ENCODE assay signal across 25 cellular contexts in genomic region chr21:41397416-41397815, GRCh38. TPM values are rescaled to one million over a fixed set of nuclear protein-coding genes. Genes with fewer than 3 reads are reported as not detected.
DNase-seq lines count a peak whose midpoint lies in the region; ATAC-seq and TF ChIP-seq lines count a peak whose summit lies in the region.
"Had no signal": no experiment of that assay in that cellular context is flagged by ENCODE, and none has a peak within 500 bp of the region (broad histone marks: within the 10 kb centered on the region; RNA-seq: fewer than 3 reads in every experiment).

No MANE protein-coding gene starts in this region.

- H3K9me3 Mint-ChIP-seq in activated T-helper 1 cell treated with anti-CD3 and anti-CD28 coated beads, Interleukin-12 subunit alpha, Interleukin-12 subunit beta, Interleukin-2, Interleukin-4 antibody, amounts not matched to agents 30 ng/mL and 10 ng/mL and 1 ng/mL, durations not matched to agents 14 hours and 24 hours and 36 hours = no peaks in the 10 kb centered on the region
- H3K9me3 Mint-ChIP-seq: activated T-helper 2 cell treated with anti-CD3 and anti-CD28 coated beads, Interferon-gamma antibody, Interleukin-2, Interleukin-4, amounts not matched to agents 10 μg/mL and 5 μg/mL and 100 μg/mL, durations not matched to agents 14 hours and 24 hours and 36 hours; CD4-positive, alpha-beta T cell; mesothelial cell of epicardium; nephron had no signal

- dilution Hi-C loops in mammary epithelial cell (cut with HindIII; ENCODE audit: low sequenced_read_pairs) = no loop called here

- H3K36me3 ChIP-seq in breast epithelium (no peaks in the 10 kb centered on the region), mammary epithelial cell (ENCODE audit: insufficient read depth, low read length) (no peaks in the 10 kb centered on the region), lower lobe of right lung (peaks cover 31% of the 10 kb centered on the region)
- H3K36me3 ChIP-seq: brain microvascular endothelial cell had no signal

- peaks cover 19% of the 10 kb centered on the region for H3K4me1 Mint-ChIP-seq in T-helper 17 cell
- no peaks in the 10 kb centered on the region for H3K4me1 Mint-ChIP-seq in activated T-helper 1 cell treated with anti-CD3 and anti-CD28 coated beads, Interleukin-12 subunit alpha, Interleukin-12 subunit beta, Interleukin-2, Interleukin-4 antibody, amounts not matched to agents 30 ng/mL and 10 ng/mL and 1 ng/mL, durations not matched to agents 14 hours and 24 hours and 36 hours (ENCODE audit: low read depth)
- H3K4me1 Mint-ChIP-seq: mesothelial cell of epicardium had no signal

- H3K9me3 ChIP-seq in breast epithelium (no peaks in the 10 kb centered on the region), mammary epithelial cell (replicated peaks; ENCODE audit: insufficient read depth, low read length) (no peaks in the 10 kb centered on the region), T-helper 17 cell (ENCODE audit: control insufficient read depth, low read length, poor library complexity, severe bottlenecking) (no peaks in the 10 kb centered on the region), lower lobe of right lung (no peaks in the 10 kb centered on the region)

- WGBS in mammary epithelial cell (ENCODE audit: low coverage, missing lambda C conversion rate) = 81% methylated on average over 5 of the region's 7 CpGs

- H3K4me3 Mint-ChIP-seq in T-helper 17 cell = peak overlapping the region; percentile 21
- H3K4me3 Mint-ChIP-seq in activated T-helper 1 cell treated with anti-CD3 and anti-CD28 coated beads, Interleukin-12 subunit alpha, Interleukin-12 subunit beta, Interleukin-2, Interleukin-4 antibody, amounts not matched to agents 30 ng/mL and 10 ng/mL and 1 ng/mL, durations not matched to agents 14 hours and 24 hours and 36 hours = no peak overlapping the region
- H3K4me3 Mint-ChIP-seq: CD4-positive, alpha-beta T cell; mesothelial cell of epicardium; nephron had no signal

- no TSS peak for BruUV-seq in mammary epithelial cell (replicated peaks; lab: Mats Ljungman, UMichigan)

- H2AFZ ChIP-seq in mammary epithelial cell (ENCODE audit: low read depth, low read length) = no peak overlapping the region

- no peak overlapping the region for H3K4me3 ChIP-seq in breast epithelium
- H3K4me3 ChIP-seq in mammary epithelial cell (replicated peaks in 1 of 3; ENCODE audit: insufficient read depth in 1 of 3, low read depth in 2 of 3, low read length in 3 of 3) = no peak overlapping the region
- no peak overlapping the region for H3K4me3 ChIP-seq in lower lobe of right lung

- no peak for DNase-seq in breast epithelium (ENCODE audit: low spot score in 2 of 2)
- no peak for DNase-seq in mammary epithelial cell
- no peak for DNase-seq in T-helper 17 cell
- no peak for DNase-seq in lower lobe of right lung
- no peak for DNase-seq in activated CD4-positive, alpha-beta T cell treated with anti-CD3 and anti-CD28 coated beads for 1 hour
- DNase-seq in H4 (ENCODE audit: low spot score) = no peak
- no peak for DNase-seq in effector CD8-positive, alpha-beta T cell (lab: John Stamatoyannopoulos, UW)
- DNase-seq in activated T-helper 1 cell treated with anti-CD3 and anti-CD28 coated beads, Interleukin-12 subunit alpha, Interleukin-12 subunit beta, Interleukin-2, Interleukin-4 antibody, amounts not matched to agents 30 ng/mL and 10 ng/mL and 1 ng/mL, durations not matched to agents 14 hours and 24 hours and 36 hours (ENCODE audit: low spot score) = no peak
- DNase-seq: activated CD4-positive, CD25-positive, alpha-beta regulatory T cell treated with anti-CD3 and anti-CD28 coated beads, Interleukin-2, amount 50 U/mL, for 72 hours; brain microvascular endothelial cell; cortex of kidney; DMS153; kidney glomerular epithelial cell; NCI-H2029 treated with DMSO at 0.1 percent for 48 hours; NCI-H446; SHP77; stimulated activated CD4-positive, alpha-beta T cell treated with anti-CD3 and anti-CD28 coated beads, Interleukin-15, amount 100 ng/mL, for 24 hours; stimulated activated CD8-positive, alpha-beta memory T cell treated with anti-CD3 and anti-CD28 coated beads, Interleukin-4, amount 100 ng/mL, for 48 hours; SW 1271 had no signal

- H3K27ac Mint-ChIP-seq in T-helper 17 cell = peak overlapping the region; percentile 49
- H3K27ac Mint-ChIP-seq in activated T-helper 1 cell treated with anti-CD3 and anti-CD28 coated beads, Interleukin-12 subunit alpha, Interleukin-12 subunit beta, Interleukin-2, Interleukin-4 antibody, amounts not matched to agents 30 ng/mL and 10 ng/mL and 1 ng/mL, durations not matched to agents 14 hours and 24 hours and 36 hours = no peak overlapping the region
- H3K27ac Mint-ChIP-seq: activated T-helper 2 cell treated with anti-CD3 and anti-CD28 coated beads, Interferon-gamma antibody, Interleukin-2, Interleukin-4, amounts not matched to agents 10 μg/mL and 5 μg/mL and 100 μg/mL, durations not matched to agents 14 hours and 24 hours and 36 hours; mesothelial cell of epicardium had no signal

- no peak overlapping the region for H3K4me2 ChIP-seq in mammary epithelial cell (ENCODE audit: insufficient read depth, low read depth, low read length)
- H3K4me2 ChIP-seq: KMS-11 had no signal

- in situ Hi-C loops in mammary epithelial cell (cut with MboI; ENCODE audit: low sequenced_read_pairs in 2 of 2) = no loop called here

- no peaks in the 10 kb centered on the region for H3K27me3 ChIP-seq in breast epithelium
- H3K27me3 ChIP-seq in mammary epithelial cell (ENCODE audit: insufficient read depth, low read length) = no peaks in the 10 kb centered on the region
- no peaks in the 10 kb centered on the region for H3K27me3 ChIP-seq in lower lobe of right lung (ENCODE audit: low read depth)
- H3K27me3 ChIP-seq: brain microvascular endothelial cell had no signal

- intact Hi-C loops in breast epithelium (cut with DNase I; ENCODE audit: low total_unique reads) = no loop called here
- intact Hi-C loops in mammary epithelial cell (cut with micrococcal nuclease) = no loop called here
- intact Hi-C loops in lower lobe of right lung (cut with DNase I) = no loop called here
- intact Hi-C loops in activated T-helper 1 cell treated with anti-CD3 and anti-CD28 coated beads, Interleukin-12 subunit alpha, Interleukin-12 subunit beta, Interleukin-2, Interleukin-4 antibody, amounts not matched to agents 30 ng/mL and 10 ng/mL and 1 ng/mL, durations not matched to agents 14 hours and 24 hours and 36 hours (cut with micrococcal nuclease) = no loop called here

- H3K27ac ChIP-seq in breast epithelium (peak overlapping the region; percentile 53 to 81), mammary epithelial cell (ENCODE audit: insufficient read depth, low read depth, low read length) (no peak overlapping the region), lower lobe of right lung (peak overlapping the region; percentile 49)
- H3K27ac ChIP-seq: brain microvascular endothelial cell, KMS-11 had no signal

- CTCF ChIA-PET in mammary epithelial cell (lab: Charles Lee; ENCODE audit: low non-redundant PET) = no interaction called here

- no peak for ATAC-seq in T-helper 17 cell
- peak; percentile 37 to 46 for ATAC-seq in lower lobe of right lung
- ATAC-seq: HCT116 had no signal

- H3K79me2 ChIP-seq in mammary epithelial cell (ENCODE audit: insufficient read depth, low read length) = no peaks in the 10 kb centered on the region

- no peak for TF ChIP-seq POLR2A in breast epithelium (IDR thresholded peaks at IDR 0.05)

- H3K27me3 Mint-ChIP-seq in T-helper 17 cell = no peaks in the 10 kb centered on the region
- no peaks in the 10 kb centered on the region for H3K27me3 Mint-ChIP-seq in activated T-helper 1 cell treated with anti-CD3 and anti-CD28 coated beads, Interleukin-12 subunit alpha, Interleukin-12 subunit beta, Interleukin-2, Interleukin-4 antibody, amounts not matched to agents 30 ng/mL and 10 ng/mL and 1 ng/mL, durations not matched to agents 14 hours and 24 hours and 36 hours (ENCODE audit: insufficient read depth)
- H3K27me3 Mint-ChIP-seq: CD4-positive, alpha-beta T cell had no signal

- no peaks in the 10 kb centered on the region for H4K20me1 ChIP-seq in mammary epithelial cell (ENCODE audit: insufficient read depth, low read length)

- H3K9ac ChIP-seq in mammary epithelial cell (ENCODE audit: insufficient read depth, low read length) = no peak overlapping the region
- H3K9ac ChIP-seq: KMS-11 had no signal

- H3K36me3 Mint-ChIP-seq in T-helper 17 cell (ENCODE audit: low read depth) = peaks cover 30% of the 10 kb centered on the region
- peaks cover 54% of the 10 kb centered on the region for H3K36me3 Mint-ChIP-seq in activated T-helper 1 cell treated with anti-CD3 and anti-CD28 coated beads, Interleukin-12 subunit alpha, Interleukin-12 subunit beta, Interleukin-2, Interleukin-4 antibody, amounts not matched to agents 30 ng/mL and 10 ng/mL and 1 ng/mL, durations not matched to agents 14 hours and 24 hours and 36 hours (ENCODE audit: low read depth)
- H3K36me3 Mint-ChIP-seq: mesothelial cell of epicardium had no signal

- H3K4me1 ChIP-seq in breast epithelium (no peaks in the 10 kb centered on the region), mammary epithelial cell (ENCODE audit: insufficient read depth, low read length) (no peaks in the 10 kb centered on the region), lower lobe of right lung (peaks cover 20% of the 10 kb centered on the region)

- TF ChIP-seq CTCF in breast epithelium (IDR thresholded peaks at IDR 0.05) (no peak), mammary epithelial cell (conservative IDR thresholded peaks at IDR 0.05 in 1 of 2, IDR thresholded peaks at IDR 0.05 in 1 of 2; ENCODE audit: extremely low read depth in 1 of 2, insufficient read depth in 1 of 2, low read depth in 1 of 2, low read length in 2 of 2) (no peak), lower lobe of right lung (IDR thresholded peaks at IDR 0.05) (no peak)

RNA-seq across cellular contexts. Expression of gene MX1, which starts 28.6 kb away (rescaled TPM):
- total RNA-seq in breast epithelium = 10 to 100 TPM; 13.4 to 23.1 (median 21.8) TPM
- total RNA-seq in mammary epithelial cell = 10 to 100 TPM in 1 of 2 donors, 1 to 10 TPM in 1; 5.3 to 10.8 TPM
- 1.1 TPM for polyA plus RNA-seq in mammary epithelial cell
- 4.4 TPM for polyA minus RNA-seq in mammary epithelial cell
- 10 to 100 TPM; 58.6 to 75.9 TPM for total RNA-seq in T-helper 17 cell
- 211 TPM for total RNA-seq in lower lobe of right lung
- 38.8 and 39.6 TPM in 2 replicates for total RNA-seq in H4 (2014; rRNA removed; shearing (Covaris generic))
- total RNA-seq in activated T-helper 1 cell treated with anti-CD3 and anti-CD28 coated beads, Interleukin-12 subunit alpha, Interleukin-12 subunit beta, Interleukin-2, Interleukin-4 antibody, amounts not matched to agents 30 ng/mL and 10 ng/mL and 1 ng/mL, durations not matched to agents 14 hours and 24 hours and 36 hours = 89.4 and 92.8 TPM in 2 replicates

RNA-seq across cellular contexts. Expression of gene MX2, which starts 35.6 kb away (rescaled TPM):
- total RNA-seq in breast epithelium = 10 to 100 TPM in 2 of 3 donors, 1 to 10 TPM in 1; 8.9 to 31.5 (median 29.4) TPM
- not detected for total RNA-seq in mammary epithelial cell
- not detected for polyA plus RNA-seq in mammary epithelial cell
- not detected for polyA minus RNA-seq in mammary epithelial cell
- total RNA-seq in T-helper 17 cell = 10 to 100 TPM; 86.4 to 97.2 TPM
- 35.5 TPM for total RNA-seq in lower lobe of right lung
- 36.7 and 38.6 TPM in 2 replicates for total RNA-seq in H4 (2014; rRNA removed; shearing (Covaris generic))
- total RNA-seq in activated T-helper 1 cell treated with anti-CD3 and anti-CD28 coated beads, Interleukin-12 subunit alpha, Interleukin-12 subunit beta, Interleukin-2, Interleukin-4 antibody, amounts not matched to agents 30 ng/mL and 10 ng/mL and 1 ng/mL, durations not matched to agents 14 hours and 24 hours and 36 hours = 8.2 and 9.4 TPM in 2 replicates
